8 cellular contexts compared by ENCODE assay signal in genomic region chr15:85794598-85795319, GRCh38. TPM values are rescaled to one million over a fixed set of nuclear protein-coding genes. Genes with fewer than 3 reads are reported as not detected.
A peak's percentile ranks its signal among the peaks of the same experiment; 100 is the strongest.
DNase-seq lines count a peak whose midpoint lies in the region; ATAC-seq and TF ChIP-seq lines count a peak whose summit lies in the region.

KLHL25 (minus strand) TSS chr15:85794925; CDS start chr15:85769810, 25,115 bp downstream.

- intact Hi-C loops in psoas muscle (cut with DNase I) = loop anchor here (5.0 kb wide), 2 partner anchors 37 to 47 kb away; no protein-coding TSS in a partner anchor

- H3K27ac ChIP-seq in angular gyrus (ENCODE audit: low read depth, low read length) = peak within 1 kb of the TSS; percentile 82
- peak within 1 kb of the TSS; percentile 88 to 94 for H3K27ac ChIP-seq in right atrium auricular region
- H3K27ac ChIP-seq in psoas muscle = peak within 1 kb of the TSS; percentile 95
- H3K27ac ChIP-seq in urinary bladder (ENCODE audit: low read depth) = peak within 1 kb of the TSS; percentile 84

- H3K4me1 ChIP-seq in right atrium auricular region = peaks cover 0 to 26% of the 10 kb centered on the region in 2 donors
- H3K4me1 ChIP-seq in psoas muscle = peaks cover 16% of the 10 kb centered on the region
- H3K4me1 ChIP-seq in urinary bladder (ENCODE audit: insufficient read depth) = no peaks in the 10 kb centered on the region

- H3K27me3 ChIP-seq in right atrium auricular region = no peaks in the 10 kb centered on the region
- no peaks in the 10 kb centered on the region for H3K27me3 ChIP-seq in psoas muscle (ENCODE audit: insufficient read depth in 3 of 3, low read length in 2 of 3)

- ATAC-seq in HG02884 (IDR thresholded peaks at IDR 0.05; ENCODE audit: unreplicated experiment) (peak; percentile 99), psoas muscle (peak; percentile 94 to 96 (median 96))

- DNase-seq in NCI-H146 treated with DMSO at 0.1 percent for 48 hours (lab: John Stamatoyannopoulos, UW; ENCODE audit: unreplicated experiment) (peak; percentile 73), T-helper 1 cell (peak; percentile 88 to 96 (median 90)), right atrium auricular region (ENCODE audit: low spot score) (peak; percentile 96), psoas muscle (peak; percentile 95 to 97)

- WGBS in psoas muscle, 3 donors = 0% methylated on average over 28 to 68 of the region's 71 CpGs
- 1% methylated on average over 68 of the region's 71 CpGs for WGBS in urinary bladder

- H3K4me3 ChIP-seq in right atrium auricular region = peak within 1 kb of the TSS; percentile 64 to 78
- peak within 1 kb of the TSS; percentile 74 for H3K4me3 ChIP-seq in psoas muscle
- H3K4me3 ChIP-seq in urinary bladder (ENCODE audit: low read depth, low read length) = peak within 1 kb of the TSS; percentile 88

- no peak for TF ChIP-seq CTCF in right atrium auricular region (IDR thresholded peaks at IDR 0.05)
- TF ChIP-seq CTCF in psoas muscle (IDR thresholded peaks at IDR 0.05) = no peak

- H3K9me3 ChIP-seq in right atrium auricular region (no peaks in the 10 kb centered on the region), psoas muscle (no peaks in the 10 kb centered on the region)

- H3K36me3 ChIP-seq in right atrium auricular region = no peaks in the 10 kb centered on the region
- H3K36me3 ChIP-seq in psoas muscle (ENCODE audit: insufficient read depth in 1 of 2, low read depth in 1 of 2) = no peaks in the 10 kb centered on the region
- H3K36me3 ChIP-seq in urinary bladder (ENCODE audit: insufficient read depth) = no peaks in the 10 kb centered on the region

- peak; percentile 74 for TF ChIP-seq POLR2A in GM15510 (IDR thresholded peaks at IDR 0.05; ENCODE audit: borderline replicate concordance, extremely low read depth, insufficient read length)

RNA-seq across cellular contexts. Expression of gene KLHL25, which starts in this region (rescaled TPM):
- total RNA-seq in right atrium auricular region = 1 to 10 TPM; 4.1 TPM
- total RNA-seq in psoas muscle = 10 to 100 TPM in 2 of 4 donors, 1 to 10 TPM in 2; 5.5 to 15.7 (median 10.6) TPM
- 10 to 100 TPM in 1 of 3 donors, 1 to 10 TPM in 2; 3.8 to 12.1 (median 6.8) TPM for polyA plus RNA-seq in psoas muscle
- total RNA-seq in urinary bladder = 3.6 TPM
- 7.6 TPM for polyA plus RNA-seq in urinary bladder

Comparison
In these comparisons a context has a peak if more than half of its experiments do, and no peak if none do; other contexts are left out.
1. Peak in every context shown above with its lines: DNase-seq, ATAC-seq, H3K4me3 ChIP-seq and H3K27ac ChIP-seq.